12 cellular contexts compared by ENCODE assay signal in genomic region chr1:221709854-221710253, GRCh38. TPM values are rescaled to one million over a fixed set of nuclear protein-coding genes. Genes with fewer than 3 reads are reported as not detected.
DNase-seq lines count a peak whose midpoint lies in the region; TF ChIP-seq lines count a peak whose summit lies in the region.
"Had no signal": no experiment of that assay in that cellular context is flagged by ENCODE, and none has a peak within 500 bp of the region (broad histone marks: within the 10 kb centered on the region; RNA-seq: fewer than 3 reads in every experiment).

No MANE protein-coding gene starts in this region.

- intact Hi-C loops in CD14-positive monocyte (cut with micrococcal nuclease): no loop called here

- H3K4me1 ChIP-seq in Loucy (ENCODE audit: insufficient read depth, low read length, poor library complexity, severe bottlenecking) (peaks cover 84% of the 10 kb centered on the region), endodermal cell (ENCODE audit: control insufficient read depth, insufficient read depth, low read length) (peaks cover 18% of the 10 kb centered on the region), rectal smooth muscle tissue (ENCODE audit: control insufficient read depth, insufficient read depth, low read length) (peaks cover 58% of the 10 kb centered on the region), osteoblast (ENCODE audit: insufficient read depth, low read length) (peaks cover 27% of the 10 kb centered on the region)

- H3K4me3 Mint-ChIP-seq in CD14-positive monocyte (no peak overlapping the region), endodermal cell (no peak overlapping the region)

- H3K4me1 Mint-ChIP-seq in CD14-positive monocyte (peaks cover 85% of the 10 kb centered on the region), endodermal cell (peaks cover 33% of the 10 kb centered on the region)

- DNase-seq in CD14-positive monocyte (ENCODE audit: low spot score) (no peak), endodermal cell (no peak), osteoblast (ENCODE audit: insufficient read length, low spot score, missing footprints) (no peak), NCI-H524 (lab: John Stamatoyannopoulos, UW) (no peak), RKO (ENCODE audit: low spot score) (no peak), NCI-H510A (lab: John Stamatoyannopoulos, UW) (no peak)
- DNase-seq: activated naive CD4-positive, alpha-beta T cell treated with anti-CD3 and anti-CD28 coated beads, Interleukin-2, amount 50 U/mL, for 16 hours; NCI-H187; spleen had no signal

- peak overlapping the region; percentile 78 for H3K9ac ChIP-seq in Loucy (ENCODE audit: low read depth, low read length, poor library complexity, severe bottlenecking)
- H3K9ac ChIP-seq in endodermal cell (ENCODE audit: extremely low read depth, low read length, poor library complexity, severe bottlenecking): no peak overlapping the region
- H3K9ac ChIP-seq in rectal smooth muscle tissue (ENCODE audit: low read length): no peak overlapping the region

- peak overlapping the region; percentile 9 for H3K4me3 ChIP-seq in Loucy (ENCODE audit: low read length, poor library complexity, severe bottlenecking)
- no peak overlapping the region for H3K4me3 ChIP-seq in endodermal cell (ENCODE audit: low read length)
- H3K4me3 ChIP-seq in rectal smooth muscle tissue (ENCODE audit: low read length): no peak overlapping the region
- H3K4me3 ChIP-seq in osteoblast (ENCODE audit: insufficient read depth, low read length): no peak overlapping the region
- H3K4me3 ChIP-seq: cardiac muscle cell, spleen had no signal

- TF ChIP-seq CTCF in CD14-positive monocyte (IDR thresholded peaks at IDR 0.05): no peak
- no peak for TF ChIP-seq CTCF in Loucy (conservative IDR thresholded peaks at IDR 0.05; ENCODE audit: low read length)
- TF ChIP-seq CTCF in endodermal cell (conservative IDR thresholded peaks at IDR 0.05): no peak
- no peak for TF ChIP-seq CTCF in osteoblast (IDR thresholded peaks at IDR 0.05; ENCODE audit: extremely low read depth, low read depth, low read length)

- H3K79me2 ChIP-seq in Loucy (ENCODE audit: insufficient read depth, low read length): peaks cover 82% of the 10 kb centered on the region
- H3K79me2 ChIP-seq in osteoblast (ENCODE audit: insufficient read depth, low read length): peaks cover 85% of the 10 kb centered on the region

- H3K36me3 ChIP-seq in Loucy (ENCODE audit: insufficient read depth, low read length) (peaks cover 33% of the 10 kb centered on the region; the same call in 1 of the 2 replicates), endodermal cell (ENCODE audit: control insufficient read depth, insufficient read depth, low read length) (peaks cover 73% of the 10 kb centered on the region), rectal smooth muscle tissue (ENCODE audit: control insufficient read depth, insufficient read depth, low read length) (no peaks in the 10 kb centered on the region), osteoblast (ENCODE audit: insufficient read depth, low read length) (peaks cover 9% of the 10 kb centered on the region)
- H3K36me3 ChIP-seq: cardiac muscle cell had no signal

- H3K27ac ChIP-seq in endodermal cell (ENCODE audit: low read depth, low read length) (peak overlapping the region; percentile 67), rectal smooth muscle tissue (ENCODE audit: low read depth, low read length) (peak overlapping the region; percentile 88), osteoblast (ENCODE audit: low read depth, low read length) (no peak overlapping the region)
- H3K27ac ChIP-seq: cardiac muscle cell had no signal

- no peaks in the 10 kb centered on the region for H3K9me2 ChIP-seq in Loucy (replicated peaks; ENCODE audit: low read depth, low read length)

- H2AFZ ChIP-seq in Loucy (ENCODE audit: low read length) (no peak overlapping the region), osteoblast (ENCODE audit: low read length) (no peak overlapping the region)

- H3K27me3 Mint-ChIP-seq in CD14-positive monocyte (ENCODE audit: low read depth in 3 of 3): peaks cover 0 to 3% (median 0%) of the 10 kb centered on the region in 3 donors
- no peaks in the 10 kb centered on the region for H3K27me3 Mint-ChIP-seq in endodermal cell (ENCODE audit: insufficient read depth)

- H3K27ac Mint-ChIP-seq in CD14-positive monocyte (peak overlapping the region; percentile 60 to 97 (median 95)), endodermal cell (no peak overlapping the region)

- peaks cover 24% of the 10 kb centered on the region for H3F3A ChIP-seq in Loucy (ENCODE audit: low read depth)

- no peaks in the 10 kb centered on the region for H3K27me3 ChIP-seq in Loucy (ENCODE audit: insufficient read depth, low read length, poor library complexity, severe bottlenecking)
- H3K27me3 ChIP-seq in endodermal cell (ENCODE audit: control insufficient read depth, insufficient read depth, low read length, poor library complexity, severe bottlenecking): no peaks in the 10 kb centered on the region
- H3K27me3 ChIP-seq in rectal smooth muscle tissue (ENCODE audit: control insufficient read depth, insufficient read depth, low read length): no peaks in the 10 kb centered on the region
- H3K27me3 ChIP-seq in osteoblast (ENCODE audit: insufficient read depth, low read length): no peaks in the 10 kb centered on the region
- H3K27me3 ChIP-seq: cardiac muscle cell, spleen had no signal

- H3K4me2 ChIP-seq in Loucy (ENCODE audit: low read depth, low read length, poor library complexity, severe bottlenecking) (peak overlapping the region; percentile 74), osteoblast (ENCODE audit: insufficient read depth, low read length) (no peak overlapping the region)

- H3K9me3 Mint-ChIP-seq in CD14-positive monocyte: no peaks in the 10 kb centered on the region
- H3K9me3 Mint-ChIP-seq in endodermal cell: peaks cover 9% of the 10 kb centered on the region

- peaks cover 19 to 30% of the 10 kb centered on the region in 2 donors for H3K36me3 Mint-ChIP-seq in CD14-positive monocyte
- peaks cover 22% of the 10 kb centered on the region for H3K36me3 Mint-ChIP-seq in endodermal cell (ENCODE audit: low read depth)

- H4K20me1 ChIP-seq in Loucy (ENCODE audit: insufficient read depth, low read length, poor library complexity, severe bottlenecking): no peaks in the 10 kb centered on the region
- H4K20me1 ChIP-seq in osteoblast (ENCODE audit: insufficient read depth, low read length): no peaks in the 10 kb centered on the region

- WGBS in endodermal cell (ENCODE audit: insufficient coverage in 1 of 2, insufficient read length in 1 of 2), 2 experiments: 92 to 100% methylated on average over 1 to 3 of the region's 3 CpGs

- H3K9me3 ChIP-seq in Loucy (ENCODE audit: insufficient read depth, low read depth, low read length) (no peaks in the 10 kb centered on the region), endodermal cell (ENCODE audit: control insufficient read depth, low read length) (peaks cover 5% of the 10 kb centered on the region), osteoblast (ENCODE audit: low read depth, low read length) (no peaks in the 10 kb centered on the region)
- H3K9me3 ChIP-seq: spleen had no signal

RNA-seq across cellular contexts. Expression of gene DUSP10, which starts 32.0 kb away (rescaled TPM):
- 10 to 100 TPM; 10.4 to 12.7 TPM for polyA plus RNA-seq in CD14-positive monocyte
- total RNA-seq in endodermal cell: 10 to 100 TPM in 1 of 2 donors, 1 to 10 TPM in 1; 6.5 to 11.7 TPM
- 4.7 TPM for polyA plus RNA-seq in endodermal cell (2013, experiment 1 of 2)
- 4.2 TPM for polyA plus RNA-seq in endodermal cell (2013, experiment 2 of 2)
- total RNA-seq in osteoblast: 62.2 and 69.5 TPM in 2 replicates
